ENCODE assay signal across 2 cellular contexts in the genomic region with DNA sequence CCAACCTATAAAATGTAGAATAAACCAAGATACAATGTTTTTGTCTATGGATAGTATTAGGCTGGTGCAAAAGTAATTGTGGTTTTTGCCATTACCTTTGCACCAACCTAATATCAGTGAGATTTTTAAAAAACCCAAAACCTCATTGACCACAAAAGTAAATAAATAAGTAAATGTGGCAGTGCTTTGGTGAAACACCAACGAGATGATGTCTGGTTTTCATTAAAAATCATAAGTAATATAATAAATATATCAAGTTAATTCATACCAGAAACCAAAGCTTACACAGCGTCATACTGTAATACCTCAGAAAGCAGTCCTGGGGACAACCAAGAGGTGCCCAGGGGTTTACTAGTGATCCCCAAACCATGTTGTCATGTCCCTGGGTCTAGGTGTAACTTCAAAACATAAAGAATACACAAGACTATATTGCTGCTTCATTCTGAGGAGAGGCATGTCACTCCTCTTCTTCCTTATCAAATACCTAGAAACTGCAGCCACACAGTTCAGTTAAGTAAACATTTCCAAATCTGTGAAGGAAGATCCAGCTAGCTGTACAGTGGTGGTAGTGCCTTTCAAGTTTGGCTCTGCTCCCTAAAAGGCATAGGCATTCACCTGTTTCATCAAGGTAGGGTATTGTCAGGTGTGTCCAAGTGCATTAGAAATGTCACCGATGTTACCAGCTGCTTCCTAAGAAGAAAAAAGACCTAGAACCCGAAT.
TF ChIP-seq lines count a peak whose summit lies in the region.

No MANE protein-coding gene starts in this region.

TF ChIP-seq in HEK293, 187 proteins besides CTCF, POLR2A, EP300 and RAD21:
- TF ChIP-seq ZNF280C (tag by site-specific recombination; IDR thresholded peaks at IDR 0.05) (no peak), ZNF362 (tag by site-specific recombination; IDR thresholded peaks at IDR 0.05) (0 out of 2 replicates have a peak, but pooled peaks have one; percentile 30)

TF ChIP-seq in K562, 482 proteins besides CTCF, POLR2A, EP300 and RAD21 (continued from another document):
- no peak for TF ChIP-seq KDM2B (CRISPR knock-in tag; IDR thresholded peaks at IDR 0.05)
- no peak for TF ChIP-seq SMC3 (conservative IDR thresholded peaks at IDR 0.05; ENCODE audit: insufficient read depth, low read depth, low read length)
- no peak for TF ChIP-seq SP2 (IDR thresholded peaks at IDR 0.05; ENCODE audit: extremely low read depth, low read depth, low read length, poor library complexity, severe bottlenecking)
- TF ChIP-seq ZFP91 (CRISPR knock-in tag; IDR thresholded peaks at IDR 0.05) = no peak
- peak; percentile 29 for TF ChIP-seq TAL1 (IDR thresholded peaks at IDR 0.05)
- TF ChIP-seq PKNOX1 (IDR thresholded peaks at IDR 0.05) = peak; percentile 67
- TF ChIP-seq DPF2 (IDR thresholded peaks at IDR 0.05) = 0 out of 2 replicates have a peak, but pooled peaks have one; percentile 19
- TF ChIP-seq MEIS2 (IDR thresholded peaks at IDR 0.05; ENCODE audit: partially characterized antibody) = peak; percentile 23
- TF ChIP-seq RCOR1 (IDR thresholded peaks at IDR 0.05; ENCODE audit: borderline replicate concordance in 1 of 2, low read depth in 2 of 2, low read length in 2 of 2) = 0 out of 4 replicates have a peak, but pooled peaks of 1 of the 2 experiments have one; percentile 17
